ENCODE assay signal across 7 cellular contexts in the genomic region with DNA sequence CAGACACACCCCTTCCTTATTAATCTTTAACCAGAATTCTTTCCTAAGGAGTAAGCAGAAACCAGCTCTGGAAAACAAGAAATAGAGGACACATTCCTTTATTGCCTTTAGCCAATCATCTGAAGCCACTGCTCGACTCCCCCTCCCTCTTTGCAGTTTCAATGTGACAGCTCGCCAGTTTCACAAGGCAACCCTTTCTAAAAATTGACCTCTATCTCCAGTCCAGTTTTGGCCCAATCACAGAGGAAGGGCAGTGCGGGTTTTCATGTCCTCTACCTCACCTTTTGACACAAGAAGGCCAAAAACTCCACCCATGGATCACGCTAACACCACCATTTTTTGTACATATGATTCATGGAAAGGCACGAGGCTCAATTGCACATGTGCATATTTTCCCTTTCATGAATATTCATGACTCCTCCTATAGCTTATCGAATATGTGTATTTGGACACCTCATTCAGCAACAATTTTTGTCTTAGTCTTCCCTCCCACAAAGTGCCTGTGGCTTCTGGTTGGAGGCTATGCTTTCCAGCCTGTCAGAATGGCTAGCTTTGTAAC. TPM values are rescaled to one million over a fixed set of nuclear protein-coding genes. Genes with fewer than 3 reads are reported as not detected.
DNase-seq lines count a peak whose midpoint lies in the region; ATAC-seq, FAIRE-seq and TF ChIP-seq lines count a peak whose summit lies in the region.

No MANE protein-coding gene starts in this region.

- H3K27ac ChIP-seq in SK-N-SH (ENCODE audit: low read depth in 2 of 2, low read length in 1 of 2) (peak overlapping the region; percentile 77 to 79; a peak in 3 of 4 replicates), heart left ventricle (peak overlapping the region; percentile 57 to 93 (median 78)), small intestine (ENCODE audit: low read depth in 1 of 2, low read length in 1 of 2) (peak overlapping the region; percentile 82 to 83)

- peak overlapping the region in 1 of 2 experiments; percentile 21; a peak in 1 of 4 replicates for H3K4me3 ChIP-seq in SK-N-SH (ENCODE audit: low read depth in 2 of 2, low read length in 1 of 2)
- no peak overlapping the region for H3K4me3 ChIP-seq in heart left ventricle
- H3K4me3 ChIP-seq in small intestine (ENCODE audit: low read depth in 1 of 2, low read length in 2 of 2): no peak overlapping the region

- H3K36me3 ChIP-seq in SK-N-SH (replicated peaks in 1 of 2; ENCODE audit: control insufficient read depth in 1 of 2, insufficient read depth in 2 of 2, low read length in 1 of 2) (no peaks in the 10 kb centered on the region), heart left ventricle (no peaks in the 10 kb centered on the region), small intestine (ENCODE audit: control insufficient read depth in 2 of 2, insufficient read depth in 2 of 2, low read length in 2 of 2) (no peaks in the 10 kb centered on the region)

- TF ChIP-seq EP300 in SK-N-SH (IDR thresholded peaks at IDR 0.05; ENCODE audit: borderline replicate concordance in 1 of 2, low read depth in 1 of 2, low read length in 1 of 2): no peak

- no peaks in the 10 kb centered on the region for H4K20me1 ChIP-seq in SK-N-SH (ENCODE audit: insufficient read depth)

- intact Hi-C loops in heart left ventricle (cut with DNase I): no loop called here

- H2AFZ ChIP-seq in SK-N-SH (ENCODE audit: low read depth): peak overlapping the region; percentile 70

- TF ChIP-seq CTCF in SK-N-SH (IDR thresholded peaks at IDR 0.05): no peak
- no peak for TF ChIP-seq CTCF in heart left ventricle (IDR thresholded peaks at IDR 0.05)
- TF ChIP-seq CTCF in GM10266 (IDR thresholded peaks at IDR 0.05; ENCODE audit: control insufficient read depth, insufficient read depth, low read depth, missing control alignments): no peak

- peaks cover 0 to 37% of the 10 kb centered on the region in 2 experiments; a peak in 3 of 4 replicates for H3K4me1 ChIP-seq in SK-N-SH (ENCODE audit: control insufficient read depth in 1 of 2, insufficient read depth in 2 of 2, low read depth in 1 of 2, low read length in 1 of 2)
- H3K4me1 ChIP-seq in heart left ventricle: peaks cover 3 to 61% (median 46%) of the 10 kb centered on the region in 12 donors
- H3K4me1 ChIP-seq in small intestine (ENCODE audit: control insufficient read depth in 2 of 2, insufficient read depth in 1 of 2, low read depth in 1 of 2, low read length in 1 of 2): peaks cover 0 to 5% of the 10 kb centered on the region in 2 donors

- H3K9me3 ChIP-seq in SK-N-SH (no peaks in the 10 kb centered on the region), heart left ventricle (peaks cover 0 to 10% (median 0%) of the 10 kb centered on the region in 12 donors), small intestine (ENCODE audit: control insufficient read depth, low read depth) (no peaks in the 10 kb centered on the region)

- no peak for FAIRE-seq in small intestine (lab: Jason Lieb, UNC)

- peak; percentile 59 to 88 (median 64) for ATAC-seq in heart left ventricle

- H3K9ac ChIP-seq in SK-N-SH: peak overlapping the region; percentile 42

- H3K4me2 ChIP-seq in SK-N-SH: peak overlapping the region; percentile 46

- 24% methylated on average over 6 of the region's 6 CpGs for WGBS in SK-N-SH (ENCODE audit: low lambda C conversion rate)
- 39 to 54% (median 41%) methylated on average over 6 of the region's 6 CpGs for WGBS in heart left ventricle, 4 donors
- 13 to 38% (median 22%) methylated on average over 6 of the region's 6 CpGs for WGBS in small intestine, 3 donors

- peak; percentile 50 for DNase-seq in H4 (ENCODE audit: low spot score)
- no peak for DNase-seq in SK-N-SH
- peak in 3 of 5 donors; percentile 51 to 52 (median 52) for DNase-seq in heart left ventricle
- DNase-seq in small intestine: peak; percentile 76
- no peak for DNase-seq in NK-92 treated with Interleukin-12 subunit alpha and Interleukin-12 subunit beta, amount 100 ng/mL, for 24 hours (lab: John Stamatoyannopoulos, UW)
- DNase-seq in GM10266 (ENCODE audit: extremely low spot score): no peak
- no peak for DNase-seq in dermis blood vessel endothelial cell

- CTCF ChIA-PET in SK-N-SH (lab: Yijun Ruan, JAX): interaction anchor here (1.3 to 2.9 kb wide), 2 partner anchors 17 to 69 kb away, joined by 3 to 13 read pairs; no protein-coding TSS in a partner anchor

- H3F3A ChIP-seq in SK-N-SH (replicated peaks; ENCODE audit: insufficient read depth): peaks cover 18% of the 10 kb centered on the region

- TF ChIP-seq RAD21 in SK-N-SH (IDR thresholded peaks at IDR 0.05; ENCODE audit: low read length): no peak

- POLR2A ChIA-PET in SK-N-SH (lab: Yijun Ruan, JAX): no interaction called here

- H3K9me2 ChIP-seq in SK-N-SH: no peaks in the 10 kb centered on the region

- no peaks in the 10 kb centered on the region for H3K79me2 ChIP-seq in SK-N-SH (ENCODE audit: insufficient read depth)

- TF ChIP-seq POLR2A in heart left ventricle (IDR thresholded peaks at IDR 0.05): no peak

- H3K27me3 ChIP-seq in SK-N-SH (ENCODE audit: insufficient read depth) (no peaks in the 10 kb centered on the region), heart left ventricle (no peaks in the 10 kb centered on the region), small intestine (ENCODE audit: control insufficient read depth in 2 of 2, insufficient read depth in 2 of 2, low read length in 2 of 2) (no peaks in the 10 kb centered on the region)

TF ChIP-seq in SK-N-SH, 30 proteins besides CTCF, POLR2A, EP300 and RAD21 (continues in another document):
- TF ChIP-seq TCF12 (IDR thresholded peaks at IDR 0.05) (peak; percentile 36; the same call in 1 of the 2 replicates), JUND (IDR thresholded peaks at IDR 0.05) (peak; percentile 17; the same call in 1 of the 2 replicates), PBX3 (IDR thresholded peaks at IDR 0.05) (no peak), NRF1 (IDR thresholded peaks at IDR 0.05; ENCODE audit: low read depth, low read length) (no peak), ELF1 (IDR thresholded peaks at IDR 0.05) (no peak), SIN3A (IDR thresholded peaks at IDR 0.05; ENCODE audit: borderline replicate concordance, low read depth, low read length) (0 out of 2 replicates have a peak, but pooled peaks have one; percentile 34), NFIC (IDR thresholded peaks at IDR 0.05; ENCODE audit: borderline replicate concordance) (no peak; the same call in 1 of the 2 replicates), IRF3 (IDR thresholded peaks at IDR 0.05; ENCODE audit: low read depth, low read length) (no peak)

RNA-seq across cellular contexts. Expression of gene IFIT3, which starts 24.3 kb away (rescaled TPM):
- 24.6 and 31.4 TPM in 2 replicates for total RNA-seq in H4 (2014; rRNA removed; shearing (Covaris generic))
- polyA plus RNA-seq in SK-N-SH (2012; rRNA removed) (3.2 and 4.0 TPM in 2 replicates), heart left ventricle (1 to 10 TPM; 4.6 to 5.0 TPM), small intestine (10 to 100 TPM; 16.2 to 17.2 (median 16.6) TPM)
- 5.0 and 5.2 TPM in 2 replicates for polyA plus RNA-seq in SK-N-SH (2012; cell fraction: cytosol; rRNA removed)
- 0.95 and 1.5 TPM in 2 replicates for polyA plus RNA-seq in SK-N-SH (2012; cell fraction: nucleus; rRNA removed)
- total RNA-seq in heart left ventricle (100 to 1,000 TPM in 1 of 9 donors, 10 to 100 TPM in 4, 1 to 10 TPM in 4; 4.4 to 107 (median 12.1) TPM), dermis blood vessel endothelial cell (14.1 and 14.3 TPM in 2 replicates)

RNA-seq across cellular contexts. Expression of gene IFIT1B, which starts 25.7 kb away (rescaled TPM):
- 0.12 TPM in 1 of 2 replicates, not detected in the other for total RNA-seq in H4 (2014; rRNA removed; shearing (Covaris generic))
- 0.03 TPM in 1 of 2 replicates, not detected in the other for polyA plus RNA-seq in SK-N-SH (2012; rRNA removed)
- 0.01 TPM in 1 of 2 replicates, not detected in the other for polyA plus RNA-seq in SK-N-SH (2012; cell fraction: cytosol; rRNA removed)
- not detected in 2 replicates for polyA plus RNA-seq in SK-N-SH (2012; cell fraction: nucleus; rRNA removed)
- total RNA-seq in heart left ventricle: under 1 TPM in 2 of 9 donors, not detected in 7; 0.24 to 0.25 TPM
- not detected for polyA plus RNA-seq in heart left ventricle
- polyA plus RNA-seq in small intestine: not detected
- total RNA-seq in dermis blood vessel endothelial cell: not detected in 2 replicates

RNA-seq across cellular contexts. Expression of gene IFIT1, which starts 40.3 kb away (rescaled TPM):
- total RNA-seq in H4 (2014; rRNA removed; shearing (Covaris generic)): 102 and 123 TPM in 2 replicates
- polyA plus RNA-seq in SK-N-SH (2012; rRNA removed): 4.4 and 5.7 TPM in 2 replicates
- 6.1 and 7.6 TPM in 2 replicates for polyA plus RNA-seq in SK-N-SH (2012; cell fraction: cytosol; rRNA removed)
- polyA plus RNA-seq in SK-N-SH (2012; cell fraction: nucleus; rRNA removed): 2.0 and 4.2 TPM in 2 replicates
- total RNA-seq in heart left ventricle: 10 to 100 TPM; 13.8 to 58.2 (median 25.6) TPM
- polyA plus RNA-seq in heart left ventricle: 10 to 100 TPM in 1 of 2 donors, 1 to 10 TPM in 1; 5.5 to 23.4 TPM
- polyA plus RNA-seq in small intestine: 1 to 10 TPM; 1.4 to 7.5 (median 2.0) TPM
- 2.2 and 2.6 TPM in 2 replicates for total RNA-seq in dermis blood vessel endothelial cell

RNA-seq across cellular contexts. Expression of gene IFIT2, which starts 50.3 kb away (rescaled TPM):
- total RNA-seq in H4 (2014; rRNA removed; shearing (Covaris generic)): 3.9 and 4.0 TPM in 2 replicates
- polyA plus RNA-seq in SK-N-SH (2012; rRNA removed): 0.99 and 1.2 TPM in 2 replicates
- polyA plus RNA-seq in SK-N-SH (2012; cell fraction: cytosol; rRNA removed): 1.7 and 1.8 TPM in 2 replicates
- 0.48 and 1.1 TPM in 2 replicates for polyA plus RNA-seq in SK-N-SH (2012; cell fraction: nucleus; rRNA removed)
- 10 to 100 TPM in 3 of 9 donors, 1 to 10 TPM in 6; 2.3 to 30.2 (median 5.3) TPM for total RNA-seq in heart left ventricle
- polyA plus RNA-seq in heart left ventricle: 1 to 10 TPM; 2.1 to 2.8 TPM
- 1 to 10 TPM; 4.2 to 4.9 (median 4.8) TPM for polyA plus RNA-seq in small intestine
- total RNA-seq in dermis blood vessel endothelial cell: 9.6 and 23.7 TPM in 2 replicates

Comparison
In these comparisons a context has a peak if more than half of its experiments do, and no peak if none do; other contexts are left out.
1. DNase-seq: peak in H4 (single experiment), heart left ventricle (3 of 5) and small intestine (single experiment); none in SK-N-SH (single experiment), NK-92 treated with Interleukin-12 subunit alpha and Interleukin-12 subunit beta, amount 100 ng/mL, for 24 hours (single experiment), GM10266 (single experiment) and dermis blood vessel endothelial cell (single experiment).
2. Peak in every context shown above with its lines, with median percentiles within 50 percentile points of each other: H3K27ac ChIP-seq.